In the genomic region with DNA sequence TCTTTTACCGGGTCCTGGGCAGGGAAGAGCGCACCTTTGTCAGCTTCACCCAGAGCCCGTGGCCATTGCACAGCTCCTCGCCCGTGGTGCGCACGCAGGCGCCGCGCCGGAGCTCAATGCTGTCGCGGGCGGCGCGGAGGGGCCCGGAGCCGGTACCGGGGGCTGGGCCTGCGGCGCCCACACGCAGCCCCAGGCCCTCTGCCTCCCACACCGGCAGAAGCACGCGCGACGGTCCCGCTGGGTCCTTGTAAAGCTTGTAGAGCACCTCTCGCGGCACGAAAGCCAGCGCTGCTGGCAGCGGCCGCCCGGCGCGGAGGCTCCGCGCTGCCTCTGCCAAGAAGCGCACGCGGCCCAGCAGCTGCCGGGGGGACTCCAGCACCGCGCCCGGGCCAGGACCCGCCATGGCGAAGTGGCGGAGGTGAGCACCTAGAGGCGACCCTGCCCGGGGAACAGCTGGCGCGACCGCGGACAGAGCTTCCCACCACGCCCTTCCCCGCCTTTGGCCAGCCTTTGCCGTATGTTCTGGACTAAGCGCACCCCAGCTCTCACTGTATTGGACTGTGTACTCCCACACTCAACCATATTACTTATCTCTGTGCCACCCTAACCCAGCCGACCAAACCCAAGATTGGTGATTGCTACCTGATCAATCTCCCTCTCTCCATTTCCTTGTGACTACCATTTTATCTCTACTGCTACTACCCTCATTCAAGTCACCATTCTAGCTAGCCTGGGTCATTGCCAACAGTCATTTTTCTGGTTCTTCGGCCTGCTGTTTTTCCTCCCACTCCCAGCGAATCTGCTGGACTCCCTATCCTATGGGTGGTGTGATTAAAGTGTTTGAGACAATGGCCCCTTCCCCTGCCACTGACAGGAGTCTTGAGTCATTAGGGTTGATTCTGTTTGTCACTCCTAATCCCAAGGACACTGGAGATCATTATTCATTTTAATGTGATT, we compare ENCODE assay signal across 8 cellular contexts. TPM values are rescaled to one million over a fixed set of nuclear protein-coding genes. Genes with fewer than 3 reads are reported as not detected.
DNase-seq lines count a peak whose midpoint lies in the region; ATAC-seq and TF ChIP-seq lines count a peak whose summit lies in the region.

A gene (minus strand): TSS at position 470 of the 957 bp plus-strand sequence. CDS start 67 bp downstream, at position 403.

- POLR2A ChIA-PET in WTC11 (lab: Charles Lee): interaction anchor here (0.5 to 2.7 kb wide), 19 partner anchors 10 to 329 kb away, joined by 3 to 11 read pairs (median 3); a partner anchor contains a TSS

- intact Hi-C loops in spleen (cut with DNase I; ENCODE audit: low total_unique reads): loop anchor here (5.0 kb wide), 1 partner anchor 481 kb away; a partner anchor contains a TSS

- 2 to 4% (median 2%) methylated on average over 20 to 62 of the region's 62 CpGs for WGBS in spleen, 5 donors

- peaks cover 2% of the 10 kb centered on the region for H3K36me3 Mint-ChIP-seq in WTC11

- in situ Hi-C loops in ACHN (cut with HindIII; ENCODE audit: low pct_ligation_motif_present, low pct_unique_long_range_greater_than_20kb, low sequenced_read_pairs): no loop called here

- peaks cover 30 to 63% (median 55%) of the 10 kb centered on the region in 6 donors for H3K4me1 ChIP-seq in spleen

- no peaks in the 10 kb centered on the region for H3K27me3 ChIP-seq in spleen (replicated peaks in 1 of 7)

- H3K4me1 Mint-ChIP-seq in WTC11: peaks cover 21% of the 10 kb centered on the region

- TF ChIP-seq POLR2A in spleen (IDR thresholded peaks at IDR 0.05): no peak

- H3K9me3 Mint-ChIP-seq in WTC11: no peaks in the 10 kb centered on the region

- CTCF ChIA-PET in WTC11 (lab: Charles Lee): interaction anchor here (0.6 to 13.0 kb wide), 23 partner anchors 20 to 481 kb away, joined by 3 to 317 read pairs (median 4); a partner anchor contains a TSS

- H3K4me3 Mint-ChIP-seq in WTC11: peak within 1 kb of the TSS; percentile 79

- H3K4me3 ChIP-seq in cardiac fibroblast (replicated peaks in 1 of 2; ENCODE audit: low read depth in 2 of 2, low read length in 2 of 2) (peak within 1 kb of the TSS; percentile 76 to 100), spleen (peak within 1 kb of the TSS; percentile 90 to 100 (median 100))

- no peaks in the 10 kb centered on the region for H3K9me3 ChIP-seq in spleen

- peak; percentile 75 for ATAC-seq in GM18867 (IDR thresholded peaks at IDR 0.05; ENCODE audit: unreplicated experiment)
- peak; percentile 55 for ATAC-seq in HG03097 (IDR thresholded peaks at IDR 0.05; ENCODE audit: low FRiP score, unreplicated experiment)
- ATAC-seq in WTC11: peak; percentile 56

- H3K27ac ChIP-seq in spleen: peak within 1 kb of the TSS; percentile 67 to 92 (median 86)

- peaks cover 2 to 69% (median 35%) of the 10 kb centered on the region in 6 donors for H3K36me3 ChIP-seq in spleen

- peaks cover 5% of the 10 kb centered on the region; the same call in 1 of the 2 replicates for H3K27me3 Mint-ChIP-seq in WTC11 (ENCODE audit: low read depth)

- no peak for TF ChIP-seq CTCF in WTC11 (IDR thresholded peaks at IDR 0.05)
- no peak for TF ChIP-seq CTCF in cardiac fibroblast (IDR thresholded peaks at IDR 0.05; ENCODE audit: low read depth, low read length)
- TF ChIP-seq CTCF in spleen (IDR thresholded peaks at IDR 0.05 in 8 of 11, conservative IDR thresholded peaks at IDR 0.05 in 3 of 11): no peak

- peak within 1 kb of the TSS; percentile 77 for H3K27ac Mint-ChIP-seq in WTC11

- DNase-seq in ACHN (peak; percentile 68), NCI-H2227 (lab: John Stamatoyannopoulos, UW; ENCODE audit: unreplicated experiment) (peak; percentile 68), WTC11 (ENCODE audit: low spot score) (peak; percentile 56), cardiac fibroblast (ENCODE audit: low read depth in 2 of 2) (peak; percentile 77), inferior parietal cortex (ENCODE audit: extremely low spot score) (peak; percentile 86), spleen (peak; percentile 94)

TF ChIP-seq in WTC11, 78 proteins besides CTCF, POLR2A, EP300 and RAD21:
- TF ChIP-seq NR2C2 (CRISPR knock-in tag; IDR thresholded peaks at IDR 0.05): no peak
- TF ChIP-seq CREB1 (CRISPR knock-in tag; IDR thresholded peaks at IDR 0.05): 0 out of 2 replicates have a peak, but pooled peaks have one; percentile 35
- peak; percentile 62; the same call in 1 of the 2 replicates for TF ChIP-seq SMAD3 (CRISPR knock-in tag; IDR thresholded peaks at IDR 0.05; ENCODE audit: borderline replicate concordance)
- TF ChIP-seq, protein P1, sequence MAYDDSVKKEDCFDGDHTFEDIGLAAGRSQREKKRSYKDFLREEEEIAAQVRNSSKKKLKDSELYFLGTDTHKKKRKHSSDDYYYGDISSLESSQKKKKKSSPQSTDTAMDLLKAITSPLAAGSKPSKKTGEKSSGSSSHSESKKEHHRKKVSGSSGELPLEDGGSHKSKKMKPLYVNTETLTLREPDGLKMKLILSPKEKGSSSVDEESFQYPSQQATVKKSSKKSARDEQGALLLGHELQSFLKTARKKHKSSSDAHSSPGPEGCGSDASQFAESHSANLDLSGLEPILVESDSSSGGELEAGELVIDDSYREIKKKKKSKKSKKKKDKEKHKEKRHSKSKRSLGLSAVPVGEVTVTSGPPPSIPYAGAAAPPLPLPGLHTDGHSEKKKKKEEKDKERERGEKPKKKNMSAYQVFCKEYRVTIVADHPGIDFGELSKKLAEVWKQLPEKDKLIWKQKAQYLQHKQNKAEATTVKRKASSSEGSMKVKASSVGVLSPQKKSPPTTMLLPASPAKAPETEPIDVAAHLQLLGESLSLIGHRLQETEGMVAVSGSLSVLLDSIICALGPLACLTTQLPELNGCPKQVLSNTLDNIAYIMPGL (CRISPR knock-in tag; IDR thresholded peaks at IDR 0.05): peak; percentile 72; the same call in 1 of the 2 replicates
- 0 out of 2 replicates have a peak, but pooled peaks have one; percentile 33 for TF ChIP-seq FOXK1 (CRISPR knock-in tag; IDR thresholded peaks at IDR 0.05)
- TF ChIP-seq, protein P2, sequence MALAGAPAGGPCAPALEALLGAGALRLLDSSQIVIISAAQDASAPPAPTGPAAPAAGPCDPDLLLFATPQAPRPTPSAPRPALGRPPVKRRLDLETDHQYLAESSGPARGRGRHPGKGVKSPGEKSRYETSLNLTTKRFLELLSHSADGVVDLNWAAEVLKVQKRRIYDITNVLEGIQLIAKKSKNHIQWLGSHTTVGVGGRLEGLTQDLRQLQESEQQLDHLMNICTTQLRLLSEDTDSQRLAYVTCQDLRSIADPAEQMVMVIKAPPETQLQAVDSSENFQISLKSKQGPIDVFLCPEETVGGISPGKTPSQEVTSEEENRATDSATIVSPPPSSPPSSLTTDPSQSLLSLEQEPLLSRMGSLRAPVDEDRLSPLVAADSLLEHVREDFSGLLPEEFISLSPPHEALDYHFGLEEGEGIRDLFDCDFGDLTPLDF (CRISPR knock-in tag; IDR thresholded peaks at IDR 0.05): no peak
- TF ChIP-seq, protein P3, sequence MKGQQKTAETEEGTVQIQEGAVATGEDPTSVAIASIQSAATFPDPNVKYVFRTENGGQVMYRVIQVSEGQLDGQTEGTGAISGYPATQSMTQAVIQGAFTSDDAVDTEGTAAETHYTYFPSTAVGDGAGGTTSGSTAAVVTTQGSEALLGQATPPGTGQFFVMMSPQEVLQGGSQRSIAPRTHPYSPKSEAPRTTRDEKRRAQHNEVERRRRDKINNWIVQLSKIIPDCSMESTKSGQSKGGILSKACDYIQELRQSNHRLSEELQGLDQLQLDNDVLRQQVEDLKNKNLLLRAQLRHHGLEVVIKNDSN (CRISPR knock-in tag; IDR thresholded peaks at IDR 0.05): peak; percentile 41; the same call in 1 of the 2 replicates
- TF ChIP-seq, protein P4, sequence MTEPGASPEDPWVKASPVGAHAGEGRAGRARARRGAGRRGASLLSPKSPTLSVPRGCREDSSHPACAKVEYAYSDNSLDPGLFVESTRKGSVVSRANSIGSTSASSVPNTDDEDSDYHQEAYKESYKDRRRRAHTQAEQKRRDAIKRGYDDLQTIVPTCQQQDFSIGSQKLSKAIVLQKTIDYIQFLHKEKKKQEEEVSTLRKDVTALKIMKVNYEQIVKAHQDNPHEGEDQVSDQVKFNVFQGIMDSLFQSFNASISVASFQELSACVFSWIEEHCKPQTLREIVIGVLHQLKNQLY (CRISPR knock-in tag; IDR thresholded peaks at IDR 0.05): no peak

RNA-seq across cellular contexts. Expression of the gene that starts here (rescaled TPM):
- total RNA-seq in WTC11 (2021) (33.2 to 39.5 TPM (median 35.1 TPM) in 3 replicates), spleen (10 to 100 TPM; 33.2 to 50.7 (median 37.6) TPM)
- 10 to 100 TPM; 13.3 to 24.9 (median 15.9) TPM for polyA plus RNA-seq in spleen

Comparison
In these comparisons a context has a peak if more than half of its experiments do, and no peak if none do; other contexts are left out.
1. Peak in every context shown above with its lines: DNase-seq, ATAC-seq, H3K4me3 ChIP-seq and H3K27ac ChIP-seq.